Comparison of ENCODE assay signal across 1 cellular context in the genomic region with DNA sequence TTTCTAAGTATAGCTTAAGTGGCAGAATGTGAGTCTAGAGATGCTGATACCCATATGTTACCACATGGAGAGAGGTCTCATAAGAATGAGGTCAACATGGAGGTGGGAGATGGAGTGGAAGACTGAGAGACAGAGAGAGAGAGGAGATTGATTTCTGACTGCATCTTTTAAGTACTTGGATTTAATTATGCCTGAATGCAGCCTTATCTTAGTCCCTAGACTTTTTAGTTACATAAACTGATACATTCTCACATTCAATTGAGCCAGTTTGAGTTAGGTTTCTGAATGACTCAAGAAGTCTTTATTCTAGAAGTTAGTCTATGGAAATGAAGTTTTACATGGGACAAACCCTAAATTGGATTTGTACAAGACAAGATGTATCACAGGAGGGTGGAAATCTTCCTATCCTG.
TF ChIP-seq lines count a peak whose summit lies in the region.

No MANE protein-coding gene starts in this region.

TF ChIP-seq in HEK293T, 16 proteins besides CTCF, POLR2A, EP300 and RAD21 (continued from another document):
- TF ChIP-seq HDGF (IDR thresholded peaks at IDR 0.05; ENCODE audit: borderline replicate concordance): no peak
- TF ChIP-seq SUZ12 (IDR thresholded peaks at IDR 0.05): no peak
- no peak for TF ChIP-seq ARNT (IDR thresholded peaks at IDR 0.05)
TF ChIP-seq in HEK293T: peak in this region for 0.
